Comparison of ENCODE assay signal across 1 cellular context in genomic region chr2:231706731-231707624, GRCh38.
TF ChIP-seq lines count a peak whose summit lies in the region.

No MANE protein-coding gene starts in this region.

TF ChIP-seq in HepG2, 621 proteins besides CTCF, POLR2A, EP300 and RAD21 (continued from another document and continues in another):
- no peak for TF ChIP-seq MTERF4 (CRISPR knock-in tag; IDR thresholded peaks at IDR 0.05)
- TF ChIP-seq, protein P1, sequence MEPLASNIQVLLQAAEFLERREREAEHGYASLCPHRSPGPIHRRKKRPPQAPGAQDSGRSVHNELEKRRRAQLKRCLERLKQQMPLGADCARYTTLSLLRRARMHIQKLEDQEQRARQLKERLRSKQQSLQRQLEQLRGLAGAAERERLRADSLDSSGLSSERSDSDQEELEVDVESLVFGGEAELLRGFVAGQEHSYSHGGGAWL (CRISPR knock-in tag; IDR thresholded peaks at IDR 0.05), result peak; percentile 34; the same call in 1 of the 2 replicates
- TF ChIP-seq PITX1 (CRISPR knock-in tag; IDR thresholded peaks at IDR 0.05), result no peak; the same call in 1 of the 2 replicates
- TF ChIP-seq, protein P2, sequence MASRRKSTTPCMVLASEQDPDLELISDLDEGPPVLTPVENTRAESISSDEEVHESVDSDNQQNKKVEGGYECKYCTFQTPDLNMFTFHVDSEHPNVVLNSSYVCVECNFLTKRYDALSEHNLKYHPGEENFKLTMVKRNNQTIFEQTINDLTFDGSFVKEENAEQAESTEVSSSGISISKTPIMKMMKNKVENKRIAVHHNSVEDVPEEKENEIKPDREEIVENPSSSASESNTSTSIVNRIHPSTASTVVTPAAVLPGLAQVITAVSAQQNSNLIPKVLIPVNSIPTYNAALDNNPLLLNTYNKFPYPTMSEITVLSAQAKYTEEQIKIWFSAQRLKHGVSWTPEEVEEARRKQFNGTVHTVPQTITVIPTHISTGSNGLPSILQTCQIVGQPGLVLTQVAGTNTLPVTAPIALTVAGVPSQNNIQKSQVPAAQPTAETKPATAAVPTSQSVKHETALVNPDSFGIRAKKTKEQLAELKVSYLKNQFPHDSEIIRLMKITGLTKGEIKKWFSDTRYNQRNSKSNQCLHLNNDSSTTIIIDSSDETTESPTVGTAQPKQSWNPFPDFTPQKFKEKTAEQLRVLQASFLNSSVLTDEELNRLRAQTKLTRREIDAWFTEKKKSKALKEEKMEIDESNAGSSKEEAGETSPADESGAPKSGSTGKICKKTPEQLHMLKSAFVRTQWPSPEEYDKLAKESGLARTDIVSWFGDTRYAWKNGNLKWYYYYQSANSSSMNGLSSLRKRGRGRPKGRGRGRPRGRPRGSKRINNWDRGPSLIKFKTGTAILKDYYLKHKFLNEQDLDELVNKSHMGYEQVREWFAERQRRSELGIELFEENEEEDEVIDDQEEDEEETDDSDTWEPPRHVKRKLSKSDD (CRISPR knock-in tag; IDR thresholded peaks at IDR 0.05; ENCODE audit: low read depth), result peak; percentile 96
- no peak for TF ChIP-seq ERF (CRISPR knock-in tag; IDR thresholded peaks at IDR 0.05)
- no peak for TF ChIP-seq SRSF4 (IDR thresholded peaks at IDR 0.05; ENCODE audit: low read depth, low read length, poor library complexity, severe bottlenecking)
- peak; percentile 46; the same call in 1 of the 2 replicates for TF ChIP-seq MED1 (CRISPR knock-in tag; IDR thresholded peaks at IDR 0.05)
- TF ChIP-seq MIXL1 (CRISPR knock-in tag; IDR thresholded peaks at IDR 0.05), result peak; percentile 58; the same call in 1 of the 2 replicates
- TF ChIP-seq, protein P3, sequence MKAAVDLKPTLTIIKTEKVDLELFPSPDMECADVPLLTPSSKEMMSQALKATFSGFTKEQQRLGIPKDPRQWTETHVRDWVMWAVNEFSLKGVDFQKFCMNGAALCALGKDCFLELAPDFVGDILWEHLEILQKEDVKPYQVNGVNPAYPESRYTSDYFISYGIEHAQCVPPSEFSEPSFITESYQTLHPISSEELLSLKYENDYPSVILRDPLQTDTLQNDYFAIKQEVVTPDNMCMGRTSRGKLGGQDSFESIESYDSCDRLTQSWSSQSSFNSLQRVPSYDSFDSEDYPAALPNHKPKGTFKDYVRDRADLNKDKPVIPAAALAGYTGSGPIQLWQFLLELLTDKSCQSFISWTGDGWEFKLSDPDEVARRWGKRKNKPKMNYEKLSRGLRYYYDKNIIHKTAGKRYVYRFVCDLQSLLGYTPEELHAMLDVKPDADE (CRISPR knock-in tag; IDR thresholded peaks at IDR 0.05), result no peak
- TF ChIP-seq SIN3A (IDR thresholded peaks at IDR 0.05; ENCODE audit: borderline replicate concordance, low read depth, low read length), result no peak; the same call in 1 of the 2 replicates
- TF ChIP-seq ARNT (IDR thresholded peaks at IDR 0.05), result no peak
- no peak for TF ChIP-seq ZNF496 (CRISPR knock-in tag; IDR thresholded peaks at IDR 0.05; ENCODE audit: insufficient replicate concordance)
- peak; percentile 82 for TF ChIP-seq ZFY (CRISPR knock-in tag; IDR thresholded peaks at IDR 0.05)
- 0 out of 4 replicates have a peak, but pooled peaks of 1 of the 2 experiments have one; percentile 0 for TF ChIP-seq MAFK (conservative IDR thresholded peaks at IDR 0.05 in 1 of 2, IDR thresholded peaks at IDR 0.05 in 1 of 2; ENCODE audit: low read length in 2 of 2)
- no peak for TF ChIP-seq MTA3 (CRISPR knock-in tag; IDR thresholded peaks at IDR 0.05)
- TF ChIP-seq, protein P4, sequence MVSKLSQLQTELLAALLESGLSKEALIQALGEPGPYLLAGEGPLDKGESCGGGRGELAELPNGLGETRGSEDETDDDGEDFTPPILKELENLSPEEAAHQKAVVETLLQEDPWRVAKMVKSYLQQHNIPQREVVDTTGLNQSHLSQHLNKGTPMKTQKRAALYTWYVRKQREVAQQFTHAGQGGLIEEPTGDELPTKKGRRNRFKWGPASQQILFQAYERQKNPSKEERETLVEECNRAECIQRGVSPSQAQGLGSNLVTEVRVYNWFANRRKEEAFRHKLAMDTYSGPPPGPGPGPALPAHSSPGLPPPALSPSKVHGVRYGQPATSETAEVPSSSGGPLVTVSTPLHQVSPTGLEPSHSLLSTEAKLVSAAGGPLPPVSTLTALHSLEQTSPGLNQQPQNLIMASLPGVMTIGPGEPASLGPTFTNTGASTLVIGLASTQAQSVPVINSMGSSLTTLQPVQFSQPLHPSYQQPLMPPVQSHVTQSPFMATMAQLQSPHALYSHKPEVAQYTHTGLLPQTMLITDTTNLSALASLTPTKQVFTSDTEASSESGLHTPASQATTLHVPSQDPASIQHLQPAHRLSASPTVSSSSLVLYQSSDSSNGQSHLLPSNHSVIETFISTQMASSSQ (IDR thresholded peaks at IDR 0.05; ENCODE audit: low read depth), result no peak
- TF ChIP-seq, protein P4 (CRISPR knock-in tag; IDR thresholded peaks at IDR 0.05; ENCODE audit: borderline replicate concordance), result no peak; the same call in 1 of the 2 replicates
- TF ChIP-seq TRAFD1 (CRISPR knock-in tag; IDR thresholded peaks at IDR 0.05; ENCODE audit: borderline replicate concordance), result 0 out of 2 replicates have a peak, but pooled peaks have one; percentile 21
- TF ChIP-seq HOMEZ (CRISPR knock-in tag; IDR thresholded peaks at IDR 0.05; ENCODE audit: low read depth), result no peak; the same call in 1 of the 2 replicates
- TF ChIP-seq DMTF1 (CRISPR knock-in tag; IDR thresholded peaks at IDR 0.05), result no peak
- no peak for TF ChIP-seq ZFP1 (CRISPR knock-in tag; IDR thresholded peaks at IDR 0.05)
- no peak for TF ChIP-seq ZNF563 (CRISPR knock-in tag; IDR thresholded peaks at IDR 0.05)
- TF ChIP-seq ZNF724P (CRISPR knock-in tag; IDR thresholded peaks at IDR 0.05; ENCODE audit: borderline replicate concordance), result peak; percentile 93; the same call in 1 of the 2 replicates
- TF ChIP-seq BCL6 (CRISPR knock-in tag; IDR thresholded peaks at IDR 0.05), result no peak
- TF ChIP-seq ZNF713 (CRISPR knock-in tag; IDR thresholded peaks at IDR 0.05), result no peak
- 0 out of 2 replicates have a peak, but pooled peaks have one; percentile 29 for TF ChIP-seq ZNF264 (CRISPR knock-in tag; IDR thresholded peaks at IDR 0.05)
- TF ChIP-seq, protein P5, sequence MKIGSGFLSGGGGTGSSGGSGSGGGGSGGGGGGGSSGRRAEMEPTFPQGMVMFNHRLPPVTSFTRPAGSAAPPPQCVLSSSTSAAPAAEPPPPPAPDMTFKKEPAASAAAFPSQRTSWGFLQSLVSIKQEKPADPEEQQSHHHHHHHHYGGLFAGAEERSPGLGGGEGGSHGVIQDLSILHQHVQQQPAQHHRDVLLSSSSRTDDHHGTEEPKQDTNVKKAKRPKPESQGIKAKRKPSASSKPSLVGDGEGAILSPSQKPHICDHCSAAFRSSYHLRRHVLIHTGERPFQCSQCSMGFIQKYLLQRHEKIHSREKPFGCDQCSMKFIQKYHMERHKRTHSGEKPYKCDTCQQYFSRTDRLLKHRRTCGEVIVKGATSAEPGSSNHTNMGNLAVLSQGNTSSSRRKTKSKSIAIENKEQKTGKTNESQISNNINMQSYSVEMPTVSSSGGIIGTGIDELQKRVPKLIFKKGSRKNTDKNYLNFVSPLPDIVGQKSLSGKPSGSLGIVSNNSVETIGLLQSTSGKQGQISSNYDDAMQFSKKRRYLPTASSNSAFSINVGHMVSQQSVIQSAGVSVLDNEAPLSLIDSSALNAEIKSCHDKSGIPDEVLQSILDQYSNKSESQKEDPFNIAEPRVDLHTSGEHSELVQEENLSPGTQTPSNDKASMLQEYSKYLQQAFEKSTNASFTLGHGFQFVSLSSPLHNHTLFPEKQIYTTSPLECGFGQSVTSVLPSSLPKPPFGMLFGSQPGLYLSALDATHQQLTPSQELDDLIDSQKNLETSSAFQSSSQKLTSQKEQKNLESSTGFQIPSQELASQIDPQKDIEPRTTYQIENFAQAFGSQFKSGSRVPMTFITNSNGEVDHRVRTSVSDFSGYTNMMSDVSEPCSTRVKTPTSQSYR (CRISPR knock-in tag; IDR thresholded peaks at IDR 0.05; ENCODE audit: borderline replicate concordance), result no peak
- no peak for TF ChIP-seq MTF2 (CRISPR knock-in tag; IDR thresholded peaks at IDR 0.05; ENCODE audit: borderline replicate concordance)
- no peak for TF ChIP-seq ZNF282 (IDR thresholded peaks at IDR 0.05; ENCODE audit: partially characterized antibody)
- peak; percentile 90 for TF ChIP-seq ARNT2 (CRISPR knock-in tag; IDR thresholded peaks at IDR 0.05; ENCODE audit: low read depth)
- peak; percentile 49; the same call in 1 of the 2 replicates for TF ChIP-seq ZNF232 (CRISPR knock-in tag; IDR thresholded peaks at IDR 0.05; ENCODE audit: borderline replicate concordance)
- no peak for TF ChIP-seq TEAD2 (CRISPR knock-in tag; IDR thresholded peaks at IDR 0.05)
- TF ChIP-seq ZFP41 (CRISPR knock-in tag; IDR thresholded peaks at IDR 0.05; ENCODE audit: borderline replicate concordance), result peak; percentile 51; the same call in 1 of the 2 replicates
- TF ChIP-seq ZNF605 (CRISPR knock-in tag; IDR thresholded peaks at IDR 0.05), result peak; percentile 15; the same call in 1 of the 2 replicates
- TF ChIP-seq, protein P6, sequence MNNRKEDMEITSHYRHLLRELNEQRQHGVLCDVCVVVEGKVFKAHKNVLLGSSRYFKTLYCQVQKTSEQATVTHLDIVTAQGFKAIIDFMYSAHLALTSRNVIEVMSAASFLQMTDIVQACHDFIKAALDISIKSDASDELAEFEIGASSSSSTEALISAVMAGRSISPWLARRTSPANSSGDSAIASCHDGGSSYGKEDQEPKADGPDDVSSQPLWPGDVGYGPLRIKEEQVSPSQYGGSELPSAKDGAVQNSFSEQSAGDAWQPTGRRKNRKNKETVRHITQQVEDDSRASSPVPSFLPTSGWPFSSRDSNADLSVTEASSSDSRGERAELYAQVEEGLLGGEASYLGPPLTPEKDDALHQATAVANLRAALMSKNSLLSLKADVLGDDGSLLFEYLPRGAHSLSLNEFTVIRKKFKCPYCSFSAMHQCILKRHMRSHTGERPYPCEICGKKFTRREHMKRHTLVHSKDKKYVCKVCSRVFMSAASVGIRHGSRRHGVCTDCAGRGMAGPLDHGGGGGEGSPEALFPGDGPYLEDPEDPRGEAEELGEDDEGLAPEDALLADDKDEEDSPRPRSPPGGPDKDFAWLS (CRISPR knock-in tag; IDR thresholded peaks at IDR 0.05; ENCODE audit: borderline replicate concordance), result no peak
- TF ChIP-seq ATF1 (CRISPR knock-in tag; IDR thresholded peaks at IDR 0.05), result peak; percentile 79
- TF ChIP-seq HMG20B (CRISPR knock-in tag; conservative IDR thresholded peaks at IDR 0.05), result no peak
- no peak; the same call in 1 of the 2 replicates for TF ChIP-seq KDM5B (CRISPR knock-in tag; IDR thresholded peaks at IDR 0.05; ENCODE audit: borderline replicate concordance)
- TF ChIP-seq ZNF879 (CRISPR knock-in tag; IDR thresholded peaks at IDR 0.05), result 0 out of 2 replicates have a peak, but pooled peaks have one; percentile 74
- no peak for TF ChIP-seq ZNF251 (CRISPR knock-in tag; IDR thresholded peaks at IDR 0.05)
